In genomic region chr4:47110670-47111069, GRCh38 we compare ENCODE assay signal across 36 cellular contexts.
A peak's percentile ranks its signal among the peaks of the same experiment; 100 is the strongest.
DNase-seq lines count a peak whose midpoint lies in the region; ATAC-seq, FAIRE-seq and TF ChIP-seq lines count a peak whose summit lies in the region.
"Had no signal": no experiment of that assay in that cellular context is flagged by ENCODE, and none has a peak within 500 bp of the region (broad histone marks: within the 10 kb centered on the region; RNA-seq: fewer than 3 reads in every experiment).

No MANE protein-coding gene starts in this region.

- H3K4me2 ChIP-seq in OCI-LY3 (ENCODE audit: low read length), result peak overlapping the region; percentile 44
- no peak overlapping the region for H3K4me2 ChIP-seq in GM12878 (ENCODE audit: control insufficient read depth, insufficient read depth)
- H3K4me2 ChIP-seq: A549; BLaER1; BLaER1 treated with 17β-estradiol and CSF1 and Interleukin-3, amounts not matched to agents 10 nM and 100 nM had no signal

- 61% methylated on average over 1 of the region's 1 CpG for WGBS in GM12878 (ENCODE audit: insufficient coverage, insufficient replicate concordance, low lambda C conversion rate, missing lambda C conversion rate)

- no peaks in the 10 kb centered on the region for H3K9me3 ChIP-seq in OCI-LY3 (ENCODE audit: insufficient read depth, low read length)
- no peaks in the 10 kb centered on the region for H3K9me3 ChIP-seq in GM12878 (replicated peaks; ENCODE audit: control insufficient read depth, insufficient read depth, low read length)
- H3K9me3 ChIP-seq in kidney (ENCODE audit: control insufficient read depth in 1 of 2, low read length in 2 of 2), result no peaks in the 10 kb centered on the region
- H3K9me3 ChIP-seq: A549; BE2C; BLaER1; BLaER1 treated with 17β-estradiol and CSF1 and Interleukin-3, amounts not matched to agents 10 nM and 100 nM; Caco-2 had no signal

- DNase-seq in GM12878 (ENCODE audit: low read depth, low spot score) (no peak), kidney (no peak), glutamatergic neuron (no peak), nucleus accumbens (lab: John Stamatoyannopoulos, UW) (no peak), DMS79 (lab: John Stamatoyannopoulos, UW) (no peak)
- no peak for DNase-seq in stimulated activated CD4-positive, alpha-beta T cell treated with anti-CD3 and anti-CD28 coated beads, Interleukin-4, amount 100 ng/mL, for 1 hour
- DNase-seq: 8988T; ACHN; AML-193; BE2C; C1 segment of cervical spinal cord; Caco-2; Calu3; CD4-positive, alpha-beta memory T cell; CD4-positive, alpha-beta T cell; CD4-positive, CD25-positive, alpha-beta regulatory T cell; CD8-positive, alpha-beta memory T cell; CD8-positive, alpha-beta T cell; COR-L47; DMS 273 treated with DMSO at 0.1 percent for 48 hours; DMS153; DMS53; DMS79 treated with DMSO at 0.1 percent for 48 hours; DND-41; EL had no signal

- H3K4me3 Mint-ChIP-seq in glutamatergic neuron (ENCODE audit: unreplicated experiment), result no peak overlapping the region
- H3K4me3 Mint-ChIP-seq: B cell; CD14-positive monocyte; CD4-positive, alpha-beta memory T cell; CD4-positive, alpha-beta T cell; CD4-positive, CD25-positive, alpha-beta regulatory T cell; CD8-positive, alpha-beta memory T cell; CD8-positive, alpha-beta T cell had no signal

- 0 out of 2 replicates have a peak overlapping the region, but pooled peaks have one; percentile 21 for H3K9ac ChIP-seq in OCI-LY3 (ENCODE audit: low read length)
- H3K9ac ChIP-seq in GM12878 (ENCODE audit: control insufficient read depth, insufficient read depth, low read length), result no peak overlapping the region
- no peak overlapping the region for H3K9ac ChIP-seq in kidney (ENCODE audit: low read length in 2 of 2)
- H3K9ac ChIP-seq: BLaER1; BLaER1 treated with 17β-estradiol and CSF1 and Interleukin-3, amounts not matched to agents 10 nM and 100 nM had no signal

- no peak for FAIRE-seq in GM12878 (lab: Jason Lieb, UNC)
- peak; percentile 13 for FAIRE-seq in kidney (lab: Jason Lieb, UNC)
- FAIRE-seq: A204.1, A549, D721Med had no signal

- POLR2A ChIA-PET in GM12878 (lab: Charles Lee), result interaction anchor here (0.7 to 1.5 kb wide), 2 partner anchors 10 kb away, joined by 3 to 4 read pairs; no protein-coding TSS in a partner anchor

- TF ChIP-seq CTCF in OCI-LY3 (IDR thresholded peaks at IDR 0.05; ENCODE audit: low read depth, low read length) (no peak), GM12878 (IDR thresholded peaks at IDR 0.05 in 2 of 3, conservative IDR thresholded peaks at IDR 0.05 in 1 of 3; ENCODE audit: control insufficient read depth in 2 of 3, extremely low read depth in 1 of 3, insufficient read depth in 1 of 3, low read depth in 3 of 3, low read length in 3 of 3) (no peak), kidney (IDR thresholded peaks at IDR 0.05; ENCODE audit: borderline replicate concordance, extremely low read depth, insufficient read depth) (no peak), glutamatergic neuron (IDR thresholded peaks at IDR 0.05; ENCODE audit: partially characterized antibody, unreplicated experiment) (no peak)

- peak overlapping the region; percentile 22 for H3K4me3 ChIP-seq in OCI-LY3 (ENCODE audit: low read length)
- H3K4me3 ChIP-seq in GM12878, result no peak overlapping the region
- no peak overlapping the region for H3K4me3 ChIP-seq in kidney (ENCODE audit: low read length in 2 of 2)
- H3K4me3 ChIP-seq: A549; BLaER1; BLaER1 treated with 17β-estradiol and CSF1 and Interleukin-3, amounts not matched to agents 10 nM and 100 nM had no signal

- H3K4me1 ChIP-seq in OCI-LY3 (ENCODE audit: low read length) (peaks cover 40% of the 10 kb centered on the region), GM12878 (ENCODE audit: control insufficient read depth, insufficient read depth, low read length) (no peaks in the 10 kb centered on the region), kidney (ENCODE audit: control insufficient read depth in 1 of 2, insufficient read depth in 1 of 2, low read depth in 1 of 2, low read length in 2 of 2) (no peaks in the 10 kb centered on the region)
- H3K4me1 ChIP-seq: A549; BLaER1; BLaER1 treated with 17β-estradiol and CSF1 and Interleukin-3, amounts not matched to agents 10 nM and 100 nM; Caco-2 had no signal

- ATAC-seq in GM18868 (IDR thresholded peaks at IDR 0.05; ENCODE audit: unreplicated experiment) (peak; percentile 56), GM12878 (peak; percentile 55)
- ATAC-seq: A549; CD8-positive, alpha-beta T cell had no signal

- no TSS peak for BruUV-seq in GM12878 (replicated peaks; lab: Mats Ljungman, UMichigan)

- H3K27ac ChIP-seq in OCI-LY3 (ENCODE audit: low read length) (peak overlapping the region; percentile 78), GM12878 (ENCODE audit: control insufficient read depth, insufficient read depth) (no peak overlapping the region), kidney (ENCODE audit: low read depth in 2 of 2, low read length in 2 of 2) (no peak overlapping the region)
- H3K27ac ChIP-seq: 22Rv1; A549; BLaER1; BLaER1 treated with 17β-estradiol and CSF1 and Interleukin-3, amounts not matched to agents 10 nM and 100 nM; C4-2B had no signal

- H3K27ac Mint-ChIP-seq in glutamatergic neuron (ENCODE audit: unreplicated experiment), result no peak overlapping the region
- H3K27ac Mint-ChIP-seq: B cell; CD14-positive monocyte; CD4-positive, alpha-beta memory T cell; CD4-positive, alpha-beta T cell; CD4-positive, CD25-positive, alpha-beta regulatory T cell; CD8-positive, alpha-beta memory T cell; CD8-positive, alpha-beta T cell had no signal

- no peak for TF ChIP-seq POLR2A in GM12878 (IDR thresholded peaks at IDR 0.05; ENCODE audit: low read depth, low read length)

- H3K27me3 Mint-ChIP-seq in glutamatergic neuron (ENCODE audit: unreplicated experiment), result no peaks in the 10 kb centered on the region

- no peak for TF ChIP-seq RAD21 in GM12878 (IDR thresholded peaks at IDR 0.05; ENCODE audit: insufficient read depth, low read depth, low read length)

- H2AFZ ChIP-seq in OCI-LY3 (ENCODE audit: low read depth, low read length) (no peak overlapping the region), GM12878 (ENCODE audit: control insufficient read depth, low read depth, low read length) (no peak overlapping the region)

- CTCF ChIA-PET in GM12878 (lab: Yijun Ruan, JAX), result interaction anchor here (0.8 to 9.0 kb wide), 9 partner anchors 10 to 273 kb away, joined by 3 to 101 read pairs (median 4); no protein-coding TSS in a partner anchor

- intact Hi-C loops in GM12878 (cut with micrococcal nuclease; ENCODE audit: unreplicated experiment), result no loop called here
- intact Hi-C loops in kidney (cut with DNase I), result no loop called here

- H3K27me3 ChIP-seq in OCI-LY3 (ENCODE audit: low read depth, low read length) (no peaks in the 10 kb centered on the region), GM12878 (replicated peaks in 1 of 2; ENCODE audit: control insufficient read depth in 2 of 2, insufficient read depth in 2 of 2, low read length in 1 of 2) (no peaks in the 10 kb centered on the region)
- H3K27me3 ChIP-seq: BE2C; BLaER1; BLaER1 treated with 17β-estradiol and CSF1 and Interleukin-3, amounts not matched to agents 10 nM and 100 nM had no signal

- H3K36me3 Mint-ChIP-seq in glutamatergic neuron (ENCODE audit: unreplicated experiment), result no peaks in the 10 kb centered on the region
- H3K36me3 Mint-ChIP-seq: CD14-positive monocyte; CD4-positive, alpha-beta memory T cell; CD4-positive, CD25-positive, alpha-beta regulatory T cell; CD8-positive, alpha-beta memory T cell; CD8-positive, alpha-beta T cell had no signal

- in situ Hi-C loops in GM12878 (cut with MboI), result no loop called here

- H3K9me3 Mint-ChIP-seq in glutamatergic neuron (ENCODE audit: unreplicated experiment), result no peaks in the 10 kb centered on the region
- H3K9me3 Mint-ChIP-seq: CD14-positive monocyte; CD4-positive, alpha-beta memory T cell; CD4-positive, alpha-beta T cell; CD4-positive, CD25-positive, alpha-beta regulatory T cell; CD8-positive, alpha-beta T cell had no signal

- RAD21 ChIA-PET in GM12878 (lab: Charles Lee; ENCODE audit: unreplicated experiment), result interaction anchor here (0.8 to 4.8 kb wide), 7 partner anchors 11 to 373 kb away, joined by 3 to 54 read pairs (median 4); no protein-coding TSS in a partner anchor

- no peaks in the 10 kb centered on the region for H3K4me1 Mint-ChIP-seq in glutamatergic neuron (ENCODE audit: low read depth, unreplicated experiment)
- H3K4me1 Mint-ChIP-seq: B cell; CD14-positive monocyte; CD4-positive, alpha-beta memory T cell; CD8-positive, alpha-beta memory T cell had no signal

- SMC1A ChIA-PET in GM12878 (lab: Charles Lee; ENCODE audit: uncharacterized antibody, unreplicated experiment), result interaction anchor here (1.4 to 6.8 kb wide), 4 partner anchors 11 to 33 kb away, joined by 3 to 59 read pairs (median 7); no protein-coding TSS in a partner anchor

- no peaks in the 10 kb centered on the region for H3K79me2 ChIP-seq in OCI-LY3 (ENCODE audit: low read length)
- no peaks in the 10 kb centered on the region for H3K79me2 ChIP-seq in GM12878 (ENCODE audit: control insufficient read depth, insufficient read depth, low read length)

- no peak for TF ChIP-seq EP300 in GM12878 (IDR thresholded peaks at IDR 0.05; ENCODE audit: borderline replicate concordance in 1 of 2, control insufficient read depth in 1 of 2, low read depth in 2 of 2, low read length in 2 of 2)

- peaks cover 3% of the 10 kb centered on the region for H3K36me3 ChIP-seq in OCI-LY3 (replicated peaks; ENCODE audit: low read depth, low read length)
- no peaks in the 10 kb centered on the region for H3K36me3 ChIP-seq in GM12878 (ENCODE audit: control insufficient read depth in 2 of 2, insufficient read depth in 2 of 2, low read length in 1 of 2)
- no peaks in the 10 kb centered on the region for H3K36me3 ChIP-seq in kidney (ENCODE audit: control insufficient read depth in 1 of 2, insufficient read depth in 2 of 2, low read length in 2 of 2)
- H3K36me3 ChIP-seq: BE2C; BLaER1; BLaER1 treated with 17β-estradiol and CSF1 and Interleukin-3, amounts not matched to agents 10 nM and 100 nM had no signal

- H4K20me1 ChIP-seq in OCI-LY3 (ENCODE audit: insufficient read depth, low read length), result no peaks in the 10 kb centered on the region
- H4K20me1 ChIP-seq in GM12878 (ENCODE audit: control insufficient read depth, insufficient read depth), result no peaks in the 10 kb centered on the region
- H4K20me1 ChIP-seq: BLaER1; BLaER1 treated with 17β-estradiol and CSF1 and Interleukin-3, amounts not matched to agents 10 nM and 100 nM had no signal

TF ChIP-seq in GM12878, 131 proteins besides CTCF, POLR2A, EP300 and RAD21 (continues in another document):
- TF ChIP-seq MTA2 (IDR thresholded peaks at IDR 0.05; ENCODE audit: low read depth) (0 out of 2 replicates have a peak, but pooled peaks have one; percentile 19), TARDBP (IDR thresholded peaks at IDR 0.05; ENCODE audit: borderline replicate concordance) (no peak)
